In the genomic region with DNA sequence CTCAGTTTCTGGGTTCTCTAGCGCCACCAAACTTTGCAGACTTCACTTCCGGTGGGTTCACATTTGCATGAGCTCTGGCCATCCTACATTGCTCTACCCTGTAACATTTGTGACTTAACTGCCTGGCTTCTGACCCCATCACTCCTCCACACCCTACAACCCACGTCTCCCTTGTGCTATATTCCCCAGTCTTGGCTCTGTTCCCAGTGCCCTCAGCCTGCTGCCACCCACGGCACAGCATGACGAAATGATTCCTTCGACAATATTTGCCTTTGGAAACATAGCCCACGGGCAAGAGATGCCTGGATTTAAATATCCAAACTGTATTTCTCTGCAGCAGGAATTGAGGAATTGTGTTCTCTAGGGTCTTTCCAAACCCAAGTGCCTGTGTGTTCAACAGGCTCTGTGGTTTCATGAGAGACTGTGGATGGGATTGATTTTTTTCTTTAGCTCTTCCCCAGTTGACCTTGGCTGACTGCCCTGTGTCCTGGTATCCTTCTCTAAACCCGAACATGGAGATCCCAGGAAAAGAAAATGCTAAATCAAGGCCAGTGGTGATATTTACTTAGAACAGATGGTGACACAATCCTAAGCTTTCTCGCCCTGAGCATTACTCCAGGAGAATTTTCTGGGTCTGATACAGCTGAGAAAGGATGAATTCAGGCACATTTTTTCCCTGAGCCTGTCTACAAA, we compare ENCODE assay signal across 9 cellular contexts. TPM values are rescaled to one million over a fixed set of nuclear protein-coding genes. Genes with fewer than 3 reads are reported as not detected.
A peak's percentile ranks its signal among the peaks of the same experiment; 100 is the strongest.
DNase-seq lines count a peak whose midpoint lies in the region; ATAC-seq, FAIRE-seq and TF ChIP-seq lines count a peak whose summit lies in the region.
"Had no signal": no experiment of that assay in that cellular context is flagged by ENCODE, and none has a peak within 500 bp of the region (broad histone marks: within the 10 kb centered on the region; RNA-seq: fewer than 3 reads in every experiment).

No MANE protein-coding gene starts in this region.

- TF ChIP-seq POLR2A in heart left ventricle (IDR thresholded peaks at IDR 0.05), result no peak
- TF ChIP-seq POLR2A in suprapubic skin (IDR thresholded peaks at IDR 0.05), result no peak

- FAIRE-seq in urothelium cell line (lab: Jason Lieb, UNC), result no peak

- no peak overlapping the region for H3K4me3 ChIP-seq in heart left ventricle
- no peak overlapping the region for H3K4me3 ChIP-seq in RWPE2 (ENCODE audit: severe bottlenecking)
- no peak overlapping the region for H3K4me3 ChIP-seq in suprapubic skin

- WGBS in heart left ventricle, 4 donors, result 32 to 38% (median 34%) methylated on average over 9 of the region's 9 CpGs
- 32% methylated on average over 9 of the region's 9 CpGs for WGBS in suprapubic skin

- H3K27me3 ChIP-seq in heart left ventricle, result no peaks in the 10 kb centered on the region
- no peaks in the 10 kb centered on the region for H3K27me3 ChIP-seq in RWPE2 (ENCODE audit: insufficient read depth, poor library complexity, severe bottlenecking)
- no peaks in the 10 kb centered on the region for H3K27me3 ChIP-seq in foreskin keratinocyte
- H3K27me3 ChIP-seq in suprapubic skin, result no peaks in the 10 kb centered on the region

- TF ChIP-seq CTCF in heart left ventricle (IDR thresholded peaks at IDR 0.05) (no peak), RWPE2 (IDR thresholded peaks at IDR 0.05; ENCODE audit: poor library complexity, severe bottlenecking) (no peak), foreskin keratinocyte (conservative IDR thresholded peaks at IDR 0.05) (no peak), suprapubic skin (IDR thresholded peaks at IDR 0.05) (no peak)

- TF ChIP-seq EP300 in suprapubic skin (IDR thresholded peaks at IDR 0.05), result no peak

- H3K27ac ChIP-seq in heart left ventricle (no peak overlapping the region), RWPE2 (ENCODE audit: poor library complexity, severe bottlenecking) (no peak overlapping the region), foreskin keratinocyte (no peak overlapping the region), suprapubic skin (no peak overlapping the region)

- H3K36me3 ChIP-seq in heart left ventricle, result no peaks in the 10 kb centered on the region
- H3K36me3 ChIP-seq in RWPE2 (ENCODE audit: low read depth), result no peaks in the 10 kb centered on the region
- no peaks in the 10 kb centered on the region for H3K36me3 ChIP-seq in suprapubic skin

- DNase-seq in heart left ventricle, result peak in 3 of 5 donors; percentile 17 to 24 (median 19)
- DNase-seq in cardiac septum (ENCODE audit: low spot score), result no peak
- DNase-seq in RWPE2 (ENCODE audit: low spot score), result no peak
- no peak for DNase-seq in foreskin keratinocyte
- peak; percentile 16 for DNase-seq in urothelium cell line (ENCODE audit: low spot score)
- no peak for DNase-seq in suprapubic skin (ENCODE audit: low spot score in 2 of 2)
- no peak for DNase-seq in NCI-H187 treated with DMSO at 0.1 percent for 48 hours (lab: John Stamatoyannopoulos, UW)
- DNase-seq: midbrain had no signal

- H3K4me1 ChIP-seq in heart left ventricle (peaks cover 0 to 15% (median 0%) of the 10 kb centered on the region in 12 donors), RWPE2 (ENCODE audit: insufficient read depth, poor library complexity, severe bottlenecking) (peaks cover 11% of the 10 kb centered on the region), foreskin keratinocyte (no peaks in the 10 kb centered on the region), suprapubic skin (peaks cover 6% of the 10 kb centered on the region)

- H3K9me3 ChIP-seq in heart left ventricle (no peaks in the 10 kb centered on the region), RWPE2 (ENCODE audit: severe bottlenecking) (no peaks in the 10 kb centered on the region), suprapubic skin (no peaks in the 10 kb centered on the region)

- peak in 3 of 4 donors; percentile 32 to 55 (median 43) for ATAC-seq in heart left ventricle
- ATAC-seq in RWPE2 (ENCODE audit: low read depth), result peak; percentile 72
- peak; percentile 27 for ATAC-seq in foreskin keratinocyte
- no peak for ATAC-seq in HG03521 (IDR thresholded peaks at IDR 0.05; ENCODE audit: unreplicated experiment)

- intact Hi-C loops in heart left ventricle (cut with DNase I), result no loop called here
- intact Hi-C loops in cardiac septum (cut with DNase I), result no loop called here

RNA-seq across cellular contexts. Expression of a gene that starts 44.4 kb away (rescaled TPM):
- 1 to 10 TPM in 1 of 9 donors, under 1 TPM in 5, not detected in 3; 0.07 to 1.5 (median 0.54) TPM for total RNA-seq in heart left ventricle
- under 1 TPM; 0.12 to 0.15 TPM for polyA plus RNA-seq in heart left ventricle
- 0.30 TPM for total RNA-seq in cardiac septum
- total RNA-seq in foreskin keratinocyte, result 0.42 and 0.48 TPM in 2 replicates
- 0.04 and 0.09 TPM in 2 replicates for polyA plus RNA-seq in foreskin keratinocyte
- total RNA-seq in suprapubic skin, result under 1 TPM in 3 of 4 donors, not detected in 1; 0.21 to 0.62 (median 0.38) TPM

Comparison
In these comparisons a context has a peak if more than half of its experiments do, and no peak if none do; other contexts are left out.
1. DNase-seq: peak in heart left ventricle (3 of 5) and urothelium cell line (single experiment); none in cardiac septum (single experiment), RWPE2 (single experiment), foreskin keratinocyte (0 of 2), suprapubic skin (0 of 2) and NCI-H187 treated with DMSO at 0.1 percent for 48 hours (single experiment).